In genomic region chr4:1766336-1767057, GRCh38 we compare ENCODE assay signal across 11 cellular contexts. TPM values are rescaled to one million over a fixed set of nuclear protein-coding genes. Genes with fewer than 3 reads are reported as not detected.
DNase-seq lines count a peak whose midpoint lies in the region; ATAC-seq, FAIRE-seq and TF ChIP-seq lines count a peak whose summit lies in the region.
"Had no signal": no experiment of that assay in that cellular context is flagged by ENCODE, and none has a peak within 500 bp of the region (broad histone marks: within the 10 kb centered on the region; RNA-seq: fewer than 3 reads in every experiment).

No MANE protein-coding gene starts in this region.

- H3K27ac ChIP-seq in AG04450 (ENCODE audit: low read depth, low read length), result no peak overlapping the region
- no peak overlapping the region for H3K27ac ChIP-seq in Karpas-422 (ENCODE audit: low read length)
- no peak overlapping the region for H3K27ac ChIP-seq in H1 (ENCODE audit: low read depth, low read length)
- H3K27ac ChIP-seq in neural cell (ENCODE audit: low read length), result no peak overlapping the region
- H3K27ac ChIP-seq: C4-2B had no signal

- H3K23me2 ChIP-seq in H1 (ENCODE audit: low read depth, low read length), result peaks cover 4% of the 10 kb centered on the region; the same call in 1 of the 2 replicates

- peak in 1 of 2 experiments; percentile 2; a peak in 1 of 3 replicates for TF ChIP-seq EP300 in H1 (IDR thresholded peaks at IDR 0.05; ENCODE audit: borderline replicate concordance in 1 of 2, low read depth in 2 of 2, low read length in 2 of 2)
- no peak for TF ChIP-seq EP300 in neural cell (conservative IDR thresholded peaks at IDR 0.05; ENCODE audit: poor library complexity, severe bottlenecking)

- peak overlapping the region; percentile 88; the same call in 1 of the 2 replicates for H2BK15ac ChIP-seq in H1 (ENCODE audit: low read length)

- H3K4me3 ChIP-seq in AG04450 (ENCODE audit: low read depth, low read length), result peak overlapping the region; percentile 44; the same call in 1 of the 2 replicates
- H3K4me3 ChIP-seq in Karpas-422 (ENCODE audit: low read length), result no peak overlapping the region
- H3K4me3 ChIP-seq in H1 (ENCODE audit: extremely low read depth in 1 of 4, insufficient read depth in 2 of 4, low read depth in 3 of 4, low read length in 4 of 4), result peak overlapping the region in 1 of 4 experiments; percentile 47; a peak in 5 of 8 replicates
- peak overlapping the region; percentile 52 for H3K4me3 ChIP-seq in neural cell (ENCODE audit: low read length)
- H3K4me3 ChIP-seq: lung had no signal

- H3K23ac ChIP-seq in H1 (ENCODE audit: insufficient read length), result no peak overlapping the region

- TF ChIP-seq POLR2A in H1 (IDR thresholded peaks at IDR 0.05; ENCODE audit: control extremely low read depth in 1 of 2, low read depth in 2 of 2, low read length in 2 of 2), result no peak

- H4K8ac ChIP-seq in H1 (ENCODE audit: extremely low read depth, insufficient read depth, low read length), result peak overlapping the region; percentile 45

- no peak for ATAC-seq in GM21515 (IDR thresholded peaks at IDR 0.05; ENCODE audit: unreplicated experiment)

- peak overlapping the region; percentile 78; the same call in 1 of the 2 replicates for H2AK5ac ChIP-seq in H1 (ENCODE audit: low read depth, low read length)

- H3K9ac ChIP-seq in Karpas-422 (ENCODE audit: low read length), result no peak overlapping the region
- no peak overlapping the region for H3K9ac ChIP-seq in H1 (replicated peaks in 1 of 4; ENCODE audit: extremely low read depth in 1 of 4, low read depth in 3 of 4, low read length in 3 of 4)
- no peak overlapping the region for H3K9ac ChIP-seq in neural cell (ENCODE audit: low read length)

- no peak for TF ChIP-seq CTCF in AG04450 (IDR thresholded peaks at IDR 0.05; ENCODE audit: low read depth, low read length)
- TF ChIP-seq CTCF in H1 (IDR thresholded peaks at IDR 0.05; ENCODE audit: control extremely low read depth in 1 of 3, insufficient read depth in 1 of 3, low read depth in 1 of 3, low read length in 3 of 3), result no peak
- TF ChIP-seq CTCF in neural cell (IDR thresholded peaks at IDR 0.05; ENCODE audit: poor library complexity, severe bottlenecking), result no peak

- H3K79me2 ChIP-seq in Karpas-422 (ENCODE audit: low read length) (no peaks in the 10 kb centered on the region), H1 (ENCODE audit: control insufficient read depth in 1 of 2, insufficient read depth in 2 of 2, low read length in 2 of 2) (no peaks in the 10 kb centered on the region), neural cell (replicated peaks; ENCODE audit: insufficient read depth, low read length) (no peaks in the 10 kb centered on the region)

- H3K14ac ChIP-seq in H1 (ENCODE audit: insufficient read length), result no peak overlapping the region

- H3K4me2 ChIP-seq in Karpas-422 (ENCODE audit: low read depth, low read length, poor library complexity, severe bottlenecking), result peak overlapping the region; percentile 47
- peak overlapping the region; percentile 30 to 66 for H3K4me2 ChIP-seq in H1 (ENCODE audit: insufficient read depth in 1 of 2, low read depth in 2 of 2, low read length in 2 of 2)
- no peak overlapping the region for H3K4me2 ChIP-seq in neural cell (ENCODE audit: low read length)

- H3K9me3 ChIP-seq in AG04450 (ENCODE audit: control insufficient read depth, insufficient read depth, low read length), result no peaks in the 10 kb centered on the region; the same call in 1 of the 2 replicates
- H3K9me3 ChIP-seq in Karpas-422 (ENCODE audit: low read length), result no peaks in the 10 kb centered on the region
- H3K9me3 ChIP-seq in H1 (ENCODE audit: insufficient read depth in 2 of 2, low read depth in 1 of 2, low read length in 1 of 2), result no peaks in the 10 kb centered on the region
- no peaks in the 10 kb centered on the region for H3K9me3 ChIP-seq in neural cell (ENCODE audit: low read length)

- no peaks in the 10 kb centered on the region for H3K9me2 ChIP-seq in Karpas-422 (replicated peaks; ENCODE audit: insufficient read depth, low read length)
- H3K9me2 ChIP-seq in neural cell (ENCODE audit: insufficient read depth, low read length), result no peaks in the 10 kb centered on the region

- H3K36me3 ChIP-seq in Karpas-422 (ENCODE audit: insufficient read depth, low read length) (no peaks in the 10 kb centered on the region), H1 (ENCODE audit: control insufficient read depth in 2 of 4, insufficient read depth in 4 of 4, low read length in 3 of 4) (no peaks in the 10 kb centered on the region), neural cell (ENCODE audit: insufficient read depth, low read length) (no peaks in the 10 kb centered on the region)

- H4K91ac ChIP-seq in H1 (replicated peaks; ENCODE audit: insufficient read length, low read length), result peak overlapping the region; percentile 12

- no peaks in the 10 kb centered on the region for H3F3A ChIP-seq in neural cell (ENCODE audit: insufficient read depth, low read length, poor library complexity, severe bottlenecking)

- TF ChIP-seq RAD21 in H1 (IDR thresholded peaks at IDR 0.05 in 1 of 2, conservative IDR thresholded peaks at IDR 0.05 in 1 of 2; ENCODE audit: low read depth in 2 of 2, low read length in 2 of 2), result no peak
- no peak for TF ChIP-seq RAD21 in neural cell (conservative IDR thresholded peaks at IDR 0.05)

- CTCF ChIA-PET in AG04450 (lab: Charles Lee) (no interaction called here), H1 (lab: Charles Lee; ENCODE audit: partially characterized antibody) (interaction anchor here (0.8 to 71.2 kb wide), 3 partner anchors 1 to 134 kb away, joined by 4 to 2507 read pairs (median 2507); partner anchors contain the start of gene FGFR3)

- H2AFZ ChIP-seq in Karpas-422 (ENCODE audit: low read length), result no peak overlapping the region
- H2AFZ ChIP-seq in H1 (ENCODE audit: low read length), result no peak overlapping the region
- no peak overlapping the region for H2AFZ ChIP-seq in neural cell (ENCODE audit: low read depth, low read length)

- peak overlapping the region; percentile 83; the same call in 1 of the 2 replicates for H2BK5ac ChIP-seq in H1 (ENCODE audit: low read depth, low read length)

- H4K5ac ChIP-seq in H1 (ENCODE audit: insufficient read length, low read depth, low read length), result peak overlapping the region; percentile 87

- FAIRE-seq in H1 (lab: Jason Lieb, UNC), result no peak
- no peak for FAIRE-seq in GM19239 (lab: Jason Lieb, UNC)
- FAIRE-seq: GM12891 had no signal

- H3K27me3 ChIP-seq in AG04450 (ENCODE audit: control insufficient read depth, insufficient read depth, low read length), result peaks cover 4% of the 10 kb centered on the region
- no peaks in the 10 kb centered on the region for H3K27me3 ChIP-seq in Karpas-422 (ENCODE audit: low read length)
- peaks cover 0 to 5% (median 0%) of the 10 kb centered on the region in 4 experiments; a peak in 2 of 7 replicates for H3K27me3 ChIP-seq in H1 (replicated peaks in 1 of 4; ENCODE audit: control insufficient read depth in 3 of 4, extremely low read depth in 1 of 4, insufficient read depth in 3 of 4, low read length in 3 of 4)
- peaks cover 21% of the 10 kb centered on the region for H3K27me3 ChIP-seq in neural cell (ENCODE audit: insufficient read depth, low read depth, low read length)

- peak overlapping the region; percentile 83 for H2BK120ac ChIP-seq in H1 (replicated peaks; ENCODE audit: low read depth, low read length)

- peaks cover 20% of the 10 kb centered on the region; the same call in 1 of the 2 replicates for H4K20me1 ChIP-seq in Karpas-422 (ENCODE audit: insufficient read depth, low read depth, low read length)
- H4K20me1 ChIP-seq in H1 (replicated peaks in 1 of 2; ENCODE audit: control insufficient read depth in 1 of 2, insufficient read depth in 2 of 2, low read length in 2 of 2), result no peaks in the 10 kb centered on the region
- H4K20me1 ChIP-seq in neural cell (ENCODE audit: insufficient read depth), result no peaks in the 10 kb centered on the region

- H2BK12ac ChIP-seq in H1 (ENCODE audit: low read depth, low read length), result peak overlapping the region; percentile 97; the same call in 1 of the 2 replicates

- no peaks in the 10 kb centered on the region for H3K79me1 ChIP-seq in H1 (ENCODE audit: low read depth, low read length)

- DNase-seq in AG04450 (ENCODE audit: low read depth, low spot score), result no peak
- no peak for DNase-seq in Karpas-422
- DNase-seq in H1 (ENCODE audit: low read depth in 1 of 2, low spot score in 2 of 2), result peak in 1 of 2 experiments; percentile 82
- DNase-seq in GM19239 (ENCODE audit: insufficient read length, low spot score), result no peak
- no peak for DNase-seq in activated CD4-positive, alpha-beta T cell treated with anti-CD3 and anti-CD28 coated beads, Interleukin-2, amount 50 U/mL, for 48 hours
- no peak for DNase-seq in effector CD8-positive, alpha-beta T cell (lab: John Stamatoyannopoulos, UW)

- H3K4me1 ChIP-seq in Karpas-422 (ENCODE audit: low read length) (peaks cover 38% of the 10 kb centered on the region), H1 (replicated peaks in 1 of 4; ENCODE audit: control insufficient read depth in 3 of 4, insufficient read depth in 4 of 4, low read length in 3 of 4) (peaks cover 5 to 39% (median 31%) of the 10 kb centered on the region in 4 experiments)

- H2BK20ac ChIP-seq in H1 (ENCODE audit: low read length), result peak overlapping the region; percentile 95; the same call in 1 of the 2 replicates

- POLR2A ChIA-PET in AG04450 (lab: Yijun Ruan, JAX), result interaction anchor here (0.5 kb wide), 1 partner anchor 861 kb away, joined by 5 read pairs; no protein-coding TSS in a partner anchor
- POLR2A ChIA-PET in H1 (lab: Charles Lee; ENCODE audit: partially characterized antibody), result interaction anchor here (0.9 to 4.9 kb wide), 8 partner anchors 9 to 54 kb away, joined by 3 to 24 read pairs (median 4); partner anchors contain the start of genes FGFR3, SLBP, TACC3 and TMEM129

- H3K4ac ChIP-seq in H1 (replicated peaks; ENCODE audit: insufficient read length, low read depth, low read length), result peak overlapping the region; percentile 90

- peak overlapping the region; percentile 90 for H3K18ac ChIP-seq in H1 (ENCODE audit: extremely low read depth, low read length)

- H3K56ac ChIP-seq in H1 (replicated peaks; ENCODE audit: insufficient read length, low read depth, low read length), result no peak overlapping the region

- 23% methylated on average over 13 of the region's 41 CpGs; no CpG with 5 or more reads in 1 of the 2 experiments for WGBS in H1 (ENCODE audit: extremely low coverage in 1 of 2, insufficient coverage in 1 of 2, insufficient read length in 1 of 2, insufficient replicate concordance in 2 of 2, low coverage in 1 of 2, low lambda C conversion rate in 2 of 2, missing lambda C conversion rate in 1 of 2), 2 experiments

RNA-seq across cellular contexts. Expression of gene FGFR3, which starts 26.6 kb away (rescaled TPM):
- 0.06 and 0.21 TPM in 2 replicates for polyA plus RNA-seq in AG04450 (2011; rRNA removed)
- polyA minus RNA-seq in AG04450 (2011; rRNA and poly(A)+ RNA removed), result 0.39 TPM in 1 of 2 replicates, not detected in the other
- total RNA-seq in Karpas-422 (2014; rRNA removed; shearing (Covaris generic); ENCODE audit: low replicate concordance), result not detected in 2 replicates
- total RNA-seq in H1 (2021; fragmentation: NEBNext Ultra II Directional; extraction: Animal tissue kit (Norgen Biotek cat#: 25700)), result 19.5 TPM in 2 replicates
- 9.0 and 18.6 TPM in 2 replicates for polyA plus RNA-seq in H1 (2011; rRNA removed)
- polyA plus RNA-seq in H1 (2011; cell fraction: cytosol; rRNA removed), result 23.3 TPM
- polyA plus RNA-seq in H1 (2011; cell fraction: nucleus; rRNA removed), result 124 TPM
- polyA plus RNA-seq in H1 (2012, experiment 1 of 2), result 17.5 to 23.1 TPM (median 20.3 TPM) in 4 replicates
- 15.8 TPM for polyA plus RNA-seq in H1 (2012, experiment 2 of 2)
- polyA plus RNA-seq in H1 (2013, experiment 1 of 2), result 8.6 TPM
- polyA plus RNA-seq in H1 (2013, experiment 2 of 2), result 8.2 TPM
- polyA minus RNA-seq in H1 (2011; rRNA and poly(A)+ RNA removed), result 4.2 and 7.4 TPM in 2 replicates
- polyA minus RNA-seq in H1 (2011; cell fraction: cytosol; rRNA and poly(A)+ RNA removed), result 22.6 TPM
- polyA minus RNA-seq in H1 (2011; cell fraction: nucleus; rRNA and poly(A)+ RNA removed), result 34.9 TPM
- polyA plus RNA-seq in neural cell, result 0.48 and 0.54 TPM in 2 replicates
- 0.58 and 0.73 TPM in 2 replicates for polyA minus RNA-seq in neural cell

RNA-seq across cellular contexts. Expression of gene TACC3, which starts 45.2 kb away (rescaled TPM):
- 7.0 and 8.5 TPM in 2 replicates for polyA plus RNA-seq in AG04450 (2011; rRNA removed)
- polyA minus RNA-seq in AG04450 (2011; rRNA and poly(A)+ RNA removed), result 5.3 and 8.8 TPM in 2 replicates
- 22.0 and 37.6 TPM in 2 replicates for total RNA-seq in Karpas-422 (2014; rRNA removed; shearing (Covaris generic); ENCODE audit: low replicate concordance)
- total RNA-seq in H1 (2021; fragmentation: NEBNext Ultra II Directional; extraction: Animal tissue kit (Norgen Biotek cat#: 25700)), result 147 and 148 TPM in 2 replicates
- 73.8 and 113 TPM in 2 replicates for polyA plus RNA-seq in H1 (2011; rRNA removed)
- polyA plus RNA-seq in H1 (2011; cell fraction: cytosol; rRNA removed), result 93.2 TPM
- polyA plus RNA-seq in H1 (2011; cell fraction: nucleus; rRNA removed), result 159 TPM
- 127 to 150 TPM (median 147 TPM) in 4 replicates for polyA plus RNA-seq in H1 (2012, experiment 1 of 2)
- polyA plus RNA-seq in H1 (2012, experiment 2 of 2), result 102 TPM
- 103 TPM for polyA plus RNA-seq in H1 (2013, experiment 1 of 2)
- polyA plus RNA-seq in H1 (2013, experiment 2 of 2), result 92.2 TPM
- polyA minus RNA-seq in H1 (2011; rRNA and poly(A)+ RNA removed), result 22.0 and 36.9 TPM in 2 replicates
- polyA minus RNA-seq in H1 (2011; cell fraction: cytosol; rRNA and poly(A)+ RNA removed), result 57.8 TPM
- polyA minus RNA-seq in H1 (2011; cell fraction: nucleus; rRNA and poly(A)+ RNA removed), result 46.0 TPM
- 2.6 and 3.5 TPM in 2 replicates for polyA plus RNA-seq in neural cell
- polyA minus RNA-seq in neural cell, result 2.1 and 3.7 TPM in 2 replicates

RNA-seq across cellular contexts. Expression of gene TMEM129, which starts 45.4 kb away (rescaled TPM):
- polyA plus RNA-seq in AG04450 (2011; rRNA removed) (13.1 and 20.8 TPM in 2 replicates), H1 (2011; rRNA removed) (58.7 and 89.1 TPM in 2 replicates), neural cell (42.1 and 48.7 TPM in 2 replicates)
- 7.5 and 12.2 TPM in 2 replicates for polyA minus RNA-seq in AG04450 (2011; rRNA and poly(A)+ RNA removed)
- total RNA-seq in Karpas-422 (2014; rRNA removed; shearing (Covaris generic); ENCODE audit: low replicate concordance), result 21.8 and 39.4 TPM in 2 replicates
- 28.5 and 31.5 TPM in 2 replicates for total RNA-seq in H1 (2021; fragmentation: NEBNext Ultra II Directional; extraction: Animal tissue kit (Norgen Biotek cat#: 25700))
- 56.3 TPM for polyA plus RNA-seq in H1 (2011; cell fraction: cytosol; rRNA removed)
- 148 TPM for polyA plus RNA-seq in H1 (2011; cell fraction: nucleus; rRNA removed)
- 20.4 to 36.0 TPM (median 32.1 TPM) in 4 replicates for polyA plus RNA-seq in H1 (2012, experiment 1 of 2)
- polyA plus RNA-seq in H1 (2012, experiment 2 of 2), result 25.8 TPM
- polyA plus RNA-seq in H1 (2013, experiment 1 of 2), result 24.7 TPM
- 26.9 TPM for polyA plus RNA-seq in H1 (2013, experiment 2 of 2)
- polyA minus RNA-seq in H1 (2011; rRNA and poly(A)+ RNA removed), result 16.4 and 19.6 TPM in 2 replicates
- polyA minus RNA-seq in H1 (2011; cell fraction: cytosol; rRNA and poly(A)+ RNA removed), result 25.7 TPM
- polyA minus RNA-seq in H1 (2011; cell fraction: nucleus; rRNA and poly(A)+ RNA removed), result 30.7 TPM
- polyA minus RNA-seq in neural cell, result 24.3 and 26.8 TPM in 2 replicates

RNA-seq across cellular contexts. Expression of gene SLBP, which starts 54.4 kb away (rescaled TPM):
- 56.3 and 72.0 TPM in 2 replicates for polyA plus RNA-seq in AG04450 (2011; rRNA removed)
- 23.9 and 28.1 TPM in 2 replicates for polyA minus RNA-seq in AG04450 (2011; rRNA and poly(A)+ RNA removed)
- total RNA-seq in Karpas-422 (2014; rRNA removed; shearing (Covaris generic); ENCODE audit: low replicate concordance), result 82.1 and 92.4 TPM in 2 replicates
- 45.1 and 49.0 TPM in 2 replicates for total RNA-seq in H1 (2021; fragmentation: NEBNext Ultra II Directional; extraction: Animal tissue kit (Norgen Biotek cat#: 25700))
- 24.6 and 44.1 TPM in 2 replicates for polyA plus RNA-seq in H1 (2011; rRNA removed)
- polyA plus RNA-seq in H1 (2011; cell fraction: cytosol; rRNA removed), result 41.5 TPM
- polyA plus RNA-seq in H1 (2011; cell fraction: nucleus; rRNA removed), result 18.5 TPM
- 36.4 to 63.8 TPM (median 38.7 TPM) in 4 replicates for polyA plus RNA-seq in H1 (2012, experiment 1 of 2)
- 16.6 TPM for polyA plus RNA-seq in H1 (2012, experiment 2 of 2)
- 38.1 TPM for polyA plus RNA-seq in H1 (2013, experiment 1 of 2)
- polyA plus RNA-seq in H1 (2013, experiment 2 of 2), result 38.5 TPM
- polyA minus RNA-seq in H1 (2011; rRNA and poly(A)+ RNA removed), result 19.4 and 22.8 TPM in 2 replicates
- polyA minus RNA-seq in H1 (2011; cell fraction: cytosol; rRNA and poly(A)+ RNA removed), result 29.6 TPM
- polyA minus RNA-seq in H1 (2011; cell fraction: nucleus; rRNA and poly(A)+ RNA removed), result 13.3 TPM
- polyA plus RNA-seq in neural cell, result 107 and 111 TPM in 2 replicates
- 54.4 and 59.4 TPM in 2 replicates for polyA minus RNA-seq in neural cell
